In genomic region chr16:73092236-73092781, GRCh38 we compare ENCODE assay signal across 16 cellular contexts. TPM values are rescaled to one million over a fixed set of nuclear protein-coding genes. Genes with fewer than 3 reads are reported as not detected.
A peak's percentile ranks its signal among the peaks of the same experiment; 100 is the strongest.
DNase-seq lines count a peak whose midpoint lies in the region; ATAC-seq and TF ChIP-seq lines count a peak whose summit lies in the region.
"Had no signal": no experiment of that assay in that cellular context is flagged by ENCODE, and none has a peak within 500 bp of the region (broad histone marks: within the 10 kb centered on the region; RNA-seq: fewer than 3 reads in every experiment).

No MANE protein-coding gene starts in this region.

- CTCF ChIA-PET in Calu3 (lab: Charles Lee): interaction anchor here (0.6 to 0.7 kb wide), 2 partner anchors 144 to 799 kb away, joined by 3 to 4 read pairs; no protein-coding TSS in a partner anchor

- no peak overlapping the region for H3K56ac ChIP-seq in mesendoderm (ENCODE audit: low read length)

- ATAC-seq in activated T-cell treated with anti-CD3 and anti-CD28 coated beads, Interleukin-2, amount 50 U/mL, for 4 hours: no peak
- ATAC-seq in thoracic aorta (ENCODE audit: insufficient number of reproducible peaks, low FRiP score, low read depth) (no peak), GM21529 (IDR thresholded peaks at IDR 0.05; ENCODE audit: unreplicated experiment) (no peak), GM21360 (IDR thresholded peaks at IDR 0.05; ENCODE audit: unreplicated experiment) (no peak)
- ATAC-seq: A549; activated T-cell treated with anti-CD3 and anti-CD28 coated beads, Interleukin-2, amount 50 U/mL, for 72 hours; sciatic nerve; stimulated activated memory B cell treated with anti-CD40 and anti-IgM and Interleukin-4, amounts not matched to agents 10 μg/mL and 1 μg/mL and 100 μg/mL, for 72 hours had no signal

- no peak overlapping the region for H2BK5ac ChIP-seq in mesendoderm (ENCODE audit: low read length)

- peak overlapping the region; percentile 22 for H3K4me3 Mint-ChIP-seq in activated T-cell treated with anti-CD3 and anti-CD28 coated beads, Interleukin-2, amount 50 U/mL, for 4 hours
- no peak overlapping the region for H3K4me3 Mint-ChIP-seq in Calu3 (ENCODE audit: low read depth, unreplicated experiment)
- H3K4me3 Mint-ChIP-seq: activated T-cell treated with anti-CD3 and anti-CD28 coated beads, Interleukin-2, amount 50 U/mL, for 72 hours; CD8-positive, alpha-beta memory T cell; stimulated activated memory B cell treated with anti-CD40 and anti-IgM and Interleukin-4, amounts not matched to agents 10 μg/mL and 1 μg/mL and 100 μg/mL, for 72 hours; T-helper 2 cell treated with Interferon-gamma antibody and Interleukin-4, amounts not matched to agents 5 μg/mL and 100 μg/mL, for 36 hours had no signal

- no peak overlapping the region for H3K4ac ChIP-seq in mesendoderm (ENCODE audit: low read depth, low read length)

- H3K27ac ChIP-seq in mesendoderm (ENCODE audit: low read depth, low read length): no peak overlapping the region
- peak overlapping the region; percentile 97 for H3K27ac ChIP-seq in thoracic aorta

- no peaks in the 10 kb centered on the region for H3K79me1 ChIP-seq in mesendoderm (ENCODE audit: low read length)

- peak overlapping the region; percentile 32 for H3K18ac ChIP-seq in mesendoderm (ENCODE audit: low read length)

- no peak overlapping the region for H3K23ac ChIP-seq in mesendoderm (ENCODE audit: low read length)

- H3K9me3 ChIP-seq in thoracic aorta: no peaks in the 10 kb centered on the region
- H3K9me3 ChIP-seq: A549 had no signal

- intact Hi-C loops in Calu3 (cut with micrococcal nuclease; ENCODE audit: unreplicated experiment): no loop called here

- H3K4me3 ChIP-seq in mesendoderm (ENCODE audit: low read length) (no peak overlapping the region), thoracic aorta (peak overlapping the region; percentile 68)
- H3K4me3 ChIP-seq: A549 had no signal

- no peak for DNase-seq in activated T-cell treated with anti-CD3 and anti-CD28 coated beads, Interleukin-2, amount 50 U/mL, for 4 hours
- no peak for DNase-seq in activated T-cell treated with anti-CD3 and anti-CD28 coated beads, Interleukin-2, amount 50 U/mL, for 48 hours
- DNase-seq in dermis blood vessel endothelial cell (peak; percentile 55), mesendoderm (peak; percentile 14), thoracic aorta (ENCODE audit: low spot score) (no peak), Calu3 (no peak)
- DNase-seq: activated CD4-positive, alpha-beta T cell treated with anti-CD3 and anti-CD28 coated beads, Interleukin-2, amount 50 U/mL, for 4 hours; activated T-cell treated with anti-CD3 and anti-CD28 coated beads, Interleukin-2, amount 50 U/mL, for 72 hours; CD8-positive, alpha-beta memory T cell; GF-D8 had no signal

- H3K27ac Mint-ChIP-seq in Calu3 (ENCODE audit: unreplicated experiment): no peak overlapping the region
- H3K27ac Mint-ChIP-seq: activated T-cell treated with anti-CD3 and anti-CD28 coated beads, Interleukin-2, amount 50 U/mL, for 72 hours; CD8-positive, alpha-beta memory T cell; stimulated activated memory B cell treated with anti-CD40 and anti-IgM and Interleukin-4, amounts not matched to agents 10 μg/mL and 1 μg/mL and 100 μg/mL, for 72 hours; T-helper 2 cell treated with Interferon-gamma antibody and Interleukin-4, amounts not matched to agents 5 μg/mL and 100 μg/mL, for 36 hours had no signal

- H3K36me3 Mint-ChIP-seq in activated T-cell treated with anti-CD3 and anti-CD28 coated beads, Interleukin-2, amount 50 U/mL, for 4 hours (ENCODE audit: insufficient read depth): no peaks in the 10 kb centered on the region
- H3K36me3 Mint-ChIP-seq in Calu3 (ENCODE audit: insufficient read depth, unreplicated experiment): no peaks in the 10 kb centered on the region
- H3K36me3 Mint-ChIP-seq: CD8-positive, alpha-beta memory T cell; stimulated activated memory B cell treated with anti-CD40 and anti-IgM and Interleukin-4, amounts not matched to agents 10 μg/mL and 1 μg/mL and 100 μg/mL, for 72 hours had no signal

- H4K8ac ChIP-seq in mesendoderm (ENCODE audit: low read depth, low read length): no peak overlapping the region

- WGBS in mesendoderm (ENCODE audit: extremely low coverage, insufficient coverage, low lambda C conversion rate): no CpG with 5 or more reads among the region's 16 CpGs

- H3K27me3 Mint-ChIP-seq in activated T-cell treated with anti-CD3 and anti-CD28 coated beads, Interleukin-2, amount 50 U/mL, for 4 hours (ENCODE audit: low read depth): peaks cover 4% of the 10 kb centered on the region
- H3K27me3 Mint-ChIP-seq in Calu3 (ENCODE audit: unreplicated experiment): peaks cover 69% of the 10 kb centered on the region

- no peak overlapping the region for H2BK120ac ChIP-seq in mesendoderm (ENCODE audit: low read depth, low read length)

- H3K4me2 ChIP-seq in mesendoderm (ENCODE audit: low read length): no peak overlapping the region
- H3K4me2 ChIP-seq: A549 had no signal

- H3K27me3 ChIP-seq in mesendoderm (ENCODE audit: insufficient read depth, low read length, poor library complexity) (no peaks in the 10 kb centered on the region), thoracic aorta (replicated peaks; ENCODE audit: insufficient read depth) (no peaks in the 10 kb centered on the region)

- no peak overlapping the region for H2BK15ac ChIP-seq in mesendoderm (replicated peaks; ENCODE audit: low read depth)

- H3K4me1 Mint-ChIP-seq in activated T-cell treated with anti-CD3 and anti-CD28 coated beads, Interleukin-2, amount 50 U/mL, for 4 hours (ENCODE audit: low read depth): peaks cover 3% of the 10 kb centered on the region
- peaks cover 11% of the 10 kb centered on the region for H3K4me1 Mint-ChIP-seq in Calu3 (ENCODE audit: low read depth, unreplicated experiment)
- H3K4me1 Mint-ChIP-seq: CD8-positive, alpha-beta memory T cell; stimulated activated memory B cell treated with anti-CD40 and anti-IgM and Interleukin-4, amounts not matched to agents 10 μg/mL and 1 μg/mL and 100 μg/mL, for 72 hours had no signal

- H3K9me3 Mint-ChIP-seq in activated T-cell treated with anti-CD3 and anti-CD28 coated beads, Interleukin-2, amount 50 U/mL, for 4 hours: no peaks in the 10 kb centered on the region
- no peaks in the 10 kb centered on the region for H3K9me3 Mint-ChIP-seq in Calu3 (ENCODE audit: low read depth, unreplicated experiment)
- H3K9me3 Mint-ChIP-seq: activated T-cell treated with anti-CD3 and anti-CD28 coated beads, Interleukin-2, amount 50 U/mL, for 72 hours; stimulated activated memory B cell treated with anti-CD40 and anti-IgM and Interleukin-4, amounts not matched to agents 10 μg/mL and 1 μg/mL and 100 μg/mL, for 72 hours; T-helper 2 cell treated with Interferon-gamma antibody and Interleukin-4, amounts not matched to agents 5 μg/mL and 100 μg/mL, for 36 hours had no signal

- no peak overlapping the region for H4K5ac ChIP-seq in mesendoderm (ENCODE audit: low read length)

- no TSS peak for BruUV-seq in Calu3 (replicated peaks; lab: Mats Ljungman, UMichigan)

- H2AK5ac ChIP-seq in mesendoderm (ENCODE audit: low read length): no peak overlapping the region

- no peaks in the 10 kb centered on the region for H3K4me1 ChIP-seq in mesendoderm (ENCODE audit: control insufficient read depth, low read depth, low read length)
- peaks cover 22 to 76% of the 10 kb centered on the region in 2 donors for H3K4me1 ChIP-seq in thoracic aorta (ENCODE audit: control insufficient read depth in 1 of 2, low read depth in 2 of 2)

- no peaks in the 10 kb centered on the region for H3K79me2 ChIP-seq in mesendoderm (ENCODE audit: control insufficient read depth, insufficient read depth, low read length)

- no peaks in the 10 kb centered on the region for H3K36me3 ChIP-seq in mesendoderm (ENCODE audit: control insufficient read depth, insufficient read depth, low read length)
- H3K36me3 ChIP-seq in thoracic aorta: no peaks in the 10 kb centered on the region

- H3K9ac ChIP-seq in mesendoderm (ENCODE audit: low read length): no peak overlapping the region

- TF ChIP-seq CTCF in thoracic aorta (IDR thresholded peaks at IDR 0.05): no peak
- TF ChIP-seq CTCF in Calu3 (IDR thresholded peaks at IDR 0.05; ENCODE audit: unreplicated experiment): no peak

RNA-seq across cellular contexts. Expression of gene ZFHX3, which starts 44.4 kb away (rescaled TPM):
- 1 to 10 TPM in 1 of 3 donors, under 1 TPM in 2; 0.29 to 2.5 (median 0.86) TPM for total RNA-seq in activated T-cell treated with anti-CD3 and anti-CD28 coated beads, Interleukin-2, amount 50 U/mL, for 4 hours
- 5.6 and 9.1 TPM in 2 replicates for total RNA-seq in dermis blood vessel endothelial cell
- 0.86 TPM for polyA plus RNA-seq in mesendoderm (2013, experiment 1 of 2)
- 0.76 TPM for polyA plus RNA-seq in mesendoderm (2013, experiment 2 of 2)
- total RNA-seq in thoracic aorta: 10 to 100 TPM; 57.7 to 70.1 TPM
- total RNA-seq in Calu3 (2022): 13.6 and 17.8 TPM in 2 replicates

Comparison
In these comparisons a context has a peak if more than half of its experiments do, and no peak if none do; other contexts are left out.
1. DNase-seq: peak in dermis blood vessel endothelial cell (single experiment) and mesendoderm (single experiment); none in activated T-cell treated with anti-CD3 and anti-CD28 coated beads, Interleukin-2, amount 50 U/mL, for 4 hours (single experiment), activated T-cell treated with anti-CD3 and anti-CD28 coated beads, Interleukin-2, amount 50 U/mL, for 48 hours (0 of 2), thoracic aorta (single experiment) and Calu3 (single experiment).